In genomic region chr15:26503998-26504397, GRCh38 we compare ENCODE assay signal across 31 cellular contexts.
"Had no signal": no experiment of that assay in that cellular context is flagged by ENCODE, and none has a peak within 500 bp of the region (broad histone marks: within the 10 kb centered on the region; RNA-seq: fewer than 3 reads in every experiment).

No MANE protein-coding gene starts in this region.

- DNase-seq: activated CD4-positive, alpha-beta T cell treated with anti-CD3 and anti-CD28 coated beads, Interleukin-2, amount 10 ng/mL, durations not matched to agents 24 days and 14 days; activated CD4-positive, alpha-beta T cell treated with anti-CD3 and anti-CD28 coated beads, Interleukin-2, amount 50 U/mL, for 48 hours; activated CD4-positive, CD25-positive, alpha-beta regulatory T cell treated with anti-CD3 and anti-CD28 coated beads, Interleukin-2, amount 50 U/mL, for 72 hours; activated CD8-positive, alpha-beta memory T cell treated with anti-CD3 and anti-CD28 coated beads, Interleukin-2, amount 10 ng/mL, durations not matched to agents 7 days and 5 days; activated effector memory CD4-positive, alpha-beta T cell treated with Interleukin-2 at 50 U/mL for 16 hours; activated naive CD4-positive, alpha-beta T cell; activated naive CD8-positive, alpha-beta T cell treated with anti-CD3 and anti-CD28 coated beads, Interleukin-2, amount 50 U/mL, for 24 hours; activated T-cell treated with anti-CD3 and anti-CD28 coated beads, Interleukin-2, amount 50 U/mL, for 24 hours; amniotic stem cell; body of pancreas; Karpas-422; MM.1S; NCI-H1092; NCI-H1417; NCI-H2029; NCI-H2107; NCI-H2171 treated with DMSO at 0.1 percent for 48 hours; NCI-H226; NCI-H526; NCI-H82; OCI-M1; Right ventricle myocardium superior; T-helper 17 cell; T-helper 9 cell had no signal

- H3K4me1 ChIP-seq: ascending aorta, body of pancreas, SJSA1 had no signal

- H3K27ac ChIP-seq: ascending aorta, body of pancreas, RWPE1, SJSA1 had no signal

- H3K4me3 ChIP-seq: ascending aorta, body of pancreas, K562, SJSA1 had no signal

- H3K36me3 ChIP-seq: ascending aorta, SJSA1 had no signal

- H3K27me3 ChIP-seq: ascending aorta, body of pancreas, SJSA1 had no signal

- ATAC-seq: activated CD8-positive, alpha-beta memory T cell treated with anti-CD3 and anti-CD28 coated beads, Interleukin-2, amount 10 ng/mL, durations not matched to agents 7 days and 5 days; activated naive CD4-positive, alpha-beta T cell treated with anti-CD3 and anti-CD28 coated beads, Interleukin-2, amount 50 U/mL, for 72 hours; activated naive CD8-positive, alpha-beta T cell treated with anti-CD3 and anti-CD28 coated beads, Interleukin-2, amount 50 U/mL, for 24 hours; body of pancreas; K562; Panc1; T-helper 17 cell; WTC11 had no signal

- H3K9me3 ChIP-seq: ascending aorta, body of pancreas had no signal
